In the genomic region with DNA sequence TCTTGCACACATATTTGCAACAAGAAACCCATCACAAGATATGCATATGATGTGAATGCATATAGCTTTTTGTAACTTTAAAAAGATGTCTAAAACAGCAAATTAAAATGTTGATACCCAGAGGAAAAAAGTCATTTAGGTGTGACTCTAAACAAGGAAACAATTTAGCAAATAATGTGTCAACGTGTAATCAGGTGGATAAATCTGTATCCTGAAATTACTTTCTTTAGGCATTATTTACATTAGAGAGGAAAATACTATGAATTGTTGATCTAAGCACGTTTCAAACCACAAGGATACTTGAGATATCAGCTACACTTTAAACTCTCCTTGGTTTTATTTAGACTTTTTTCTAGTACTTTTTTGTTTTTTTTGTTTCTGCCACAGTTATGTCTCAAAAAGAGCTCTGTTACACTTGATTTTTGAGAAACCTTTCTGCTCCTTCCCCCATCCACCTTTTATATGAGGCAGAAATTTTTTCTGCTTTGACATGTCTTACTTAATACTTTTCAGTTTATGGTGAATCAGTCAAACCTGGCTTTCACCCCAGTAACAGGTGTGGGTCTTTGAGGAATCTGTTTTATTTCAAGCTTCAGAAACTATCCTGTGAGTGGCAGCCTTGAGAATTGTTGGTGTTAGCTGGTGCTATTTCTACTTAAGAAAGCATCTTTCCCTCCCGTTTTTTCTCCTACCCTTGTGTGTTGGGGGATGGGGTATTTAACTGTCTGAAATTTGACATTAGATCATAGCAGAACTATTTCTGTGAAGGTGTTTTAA, we compare ENCODE assay signal across 14 cellular contexts. TPM values are rescaled to one million over a fixed set of nuclear protein-coding genes. Genes with fewer than 3 reads are reported as not detected.
A peak's percentile ranks its signal among the peaks of the same experiment; 100 is the strongest.
DNase-seq lines count a peak whose midpoint lies in the region; ATAC-seq and TF ChIP-seq lines count a peak whose summit lies in the region.
"Had no signal": no experiment of that assay in that cellular context is flagged by ENCODE, and none has a peak within 500 bp of the region (broad histone marks: within the 10 kb centered on the region; RNA-seq: fewer than 3 reads in every experiment).

No MANE protein-coding gene starts in this region.

- H3K9ac ChIP-seq in mucosa of rectum (ENCODE audit: low read depth in 1 of 2, low read length in 2 of 2): no peak overlapping the region

- H3K27ac ChIP-seq in left ventricle myocardium inferior (replicated peaks): no peak overlapping the region
- H3K27ac ChIP-seq in mucosa of rectum (ENCODE audit: low read depth in 2 of 2, low read length in 2 of 2): no peak overlapping the region

- CTCF ChIA-PET in MCF 10A (lab: Yijun Ruan, JAX): interaction anchor here (0.6 kb wide), 1 partner anchor 63 kb away, joined by 3 read pairs; no protein-coding TSS in a partner anchor

- intact Hi-C loops in left ventricle myocardium inferior (cut with micrococcal nuclease) (no loop called here), Right ventricle myocardium inferior (cut with DNase I) (loop anchor here (10.0 kb wide), 1 partner anchor 138 kb away; no protein-coding TSS in a partner anchor), MCF 10A (cut with micrococcal nuclease) (no loop called here)

- H3K4me3 ChIP-seq in left ventricle myocardium inferior (peak overlapping the region; percentile 71), mucosa of rectum (ENCODE audit: low read length in 2 of 2) (peak overlapping the region; percentile 75 to 81)

- TF ChIP-seq CTCF in left ventricle myocardium inferior (IDR thresholded peaks at IDR 0.05; ENCODE audit: borderline replicate concordance): no peak
- TF ChIP-seq CTCF in MCF 10A (IDR thresholded peaks at IDR 0.05; ENCODE audit: unreplicated experiment): no peak

- H3K36me3 ChIP-seq in left ventricle myocardium inferior (no peaks in the 10 kb centered on the region), mucosa of rectum (ENCODE audit: control insufficient read depth in 2 of 2, insufficient read depth in 2 of 2, low read length in 2 of 2) (no peaks in the 10 kb centered on the region)
- H3K36me3 ChIP-seq: spleen had no signal

- H3K27me3 ChIP-seq in left ventricle myocardium inferior (ENCODE audit: low read depth): peaks cover 36% of the 10 kb centered on the region
- H3K27me3 ChIP-seq in mucosa of rectum (ENCODE audit: control insufficient read depth in 2 of 2, insufficient read depth in 2 of 2, low read length in 2 of 2): no peaks in the 10 kb centered on the region

- no peak for ATAC-seq in Right ventricle myocardium inferior
- ATAC-seq in GM21360 (IDR thresholded peaks at IDR 0.05; ENCODE audit: unreplicated experiment): no peak
- ATAC-seq: naive thymus-derived CD4-positive, alpha-beta T cell had no signal

- H3K27ac Mint-ChIP-seq in MCF 10A (ENCODE audit: low read depth, unreplicated experiment): no peak overlapping the region
- H3K27ac Mint-ChIP-seq: naive thymus-derived CD4-positive, alpha-beta T cell had no signal

- no TSS peak for BruUV-seq in MCF 10A (replicated peaks; lab: Mats Ljungman, UMichigan)

- peaks cover 21% of the 10 kb centered on the region for H3K4me1 ChIP-seq in left ventricle myocardium inferior
- peaks cover 3 to 7% of the 10 kb centered on the region in 2 donors for H3K4me1 ChIP-seq in mucosa of rectum (ENCODE audit: control insufficient read depth in 2 of 2, insufficient read depth in 2 of 2, low read length in 2 of 2)

- DNase-seq in left ventricle myocardium inferior (no peak), Right ventricle myocardium inferior (ENCODE audit: missing footprints) (no peak), MCF 10A (ENCODE audit: unreplicated experiment) (peak; percentile 8), NCI-H187 (lab: John Stamatoyannopoulos, UW) (no peak), UCSD-AML1 (lab: John Stamatoyannopoulos, UW; ENCODE audit: unreplicated experiment) (no peak), RKO (ENCODE audit: low spot score) (no peak)
- DNase-seq: activated naive CD4-positive, alpha-beta T cell treated with anti-CD3 and anti-CD28 coated beads, Interleukin-2, amount 50 U/mL, for 16 hours; cortex of kidney; NCI-H2227 treated with DMSO at 0.1 percent for 48 hours; spleen had no signal

- POLR2A ChIA-PET in MCF 10A (lab: Yijun Ruan, JAX): interaction anchor here (1.1 to 1.2 kb wide), 3 partner anchors 9 to 187 kb away, joined by 3 to 4 read pairs (median 4); no protein-coding TSS in a partner anchor

- H3K36me3 Mint-ChIP-seq in MCF 10A (ENCODE audit: insufficient read depth, unreplicated experiment): no peaks in the 10 kb centered on the region

- H3K9me3 Mint-ChIP-seq in MCF 10A (ENCODE audit: unreplicated experiment): no peaks in the 10 kb centered on the region

- H3K9me3 ChIP-seq in left ventricle myocardium inferior (replicated peaks) (no peaks in the 10 kb centered on the region), mucosa of rectum (ENCODE audit: control insufficient read depth in 2 of 2, low read length in 2 of 2) (no peaks in the 10 kb centered on the region)
- H3K9me3 ChIP-seq: spleen had no signal

- H3K4me3 Mint-ChIP-seq in MCF 10A (ENCODE audit: unreplicated experiment): no peak overlapping the region

- H3K27me3 Mint-ChIP-seq in MCF 10A (ENCODE audit: insufficient read depth, unreplicated experiment): peaks cover 19% of the 10 kb centered on the region

- peaks cover 27% of the 10 kb centered on the region for H3K4me1 Mint-ChIP-seq in MCF 10A (ENCODE audit: insufficient read depth, unreplicated experiment)

RNA-seq across cellular contexts. Expression of gene NPNT, which starts 1.9 kb away (rescaled TPM):
- 2.9 TPM for total RNA-seq in left ventricle myocardium inferior
- 4.7 TPM for total RNA-seq in Right ventricle myocardium inferior
- 0.09 TPM in 1 of 2 replicates, not detected in the other for total RNA-seq in MCF 10A (2022)
- total RNA-seq: activated CD8-positive, alpha-beta memory T cell treated with anti-CD3 and anti-CD28 coated beads for 36 hours; naive thymus-derived CD4-positive, alpha-beta T cell had no signal
